27 cellular contexts compared by ENCODE assay signal in genomic region chr12:19211802-19212201, GRCh38.
"Had no signal": no experiment of that assay in that cellular context is flagged by ENCODE, and none has a peak within 500 bp of the region (broad histone marks: within the 10 kb centered on the region; RNA-seq: fewer than 3 reads in every experiment).

No MANE protein-coding gene starts in this region.

- H3K4me3 ChIP-seq: colonic mucosa, esophagus squamous epithelium, gastrocnemius medialis, heart right ventricle, left lung, lower lobe of right lung had no signal

- H3K27ac ChIP-seq: colonic mucosa, epithelial cell of prostate, esophagus squamous epithelium, gastrocnemius medialis, heart right ventricle, left lung, lower lobe of right lung had no signal

- H3K27me3 ChIP-seq: colonic mucosa, esophagus squamous epithelium, gastrocnemius medialis, heart right ventricle, left lung had no signal

- DNase-seq: colonic mucosa; cortex of kidney; effector CD8-positive, alpha-beta T cell; effector memory CD8-positive, alpha-beta T cell; endodermal cell; erythroblast; esophagus squamous epithelium; foreskin fibroblast; foreskin melanocyte; gastrocnemius medialis; glutamatergic neuron; head of caudate nucleus; heart right ventricle; hippocampal formation; left cardiac atrium; left ventricle myocardium superior; lower lobe of right lung; mesenchymal stem cell; midbrain; naive thymus-derived CD4-positive, alpha-beta T cell had no signal

- H3K9me3 ChIP-seq: colonic mucosa, esophagus squamous epithelium, gastrocnemius medialis, left lung, lower lobe of right lung had no signal

- H3K27ac Mint-ChIP-seq: dendritic cell treated with granulocyte-macrophage colony-stimulating factor and Interleukin-4, amounts not matched to agents 40 ng/mL and 50 ng/mL, for 4 days; effector memory CD8-positive, alpha-beta T cell; endodermal cell; naive thymus-derived CD4-positive, alpha-beta T cell had no signal

- FAIRE-seq: endometrium, islet of Langerhans, keratinocyte had no signal

- H3K4me1 Mint-ChIP-seq: naive thymus-derived CD4-positive, alpha-beta T cell had no signal

- ATAC-seq: effector memory CD8-positive, alpha-beta T cell; esophagus mucosa; gastrocnemius medialis; heart right ventricle; left cardiac atrium; left lung; left ventricle myocardium superior; lower lobe of right lung; naive thymus-derived CD4-positive, alpha-beta T cell had no signal

- H3K4me3 Mint-ChIP-seq: dendritic cell treated with granulocyte-macrophage colony-stimulating factor and Interleukin-4, amounts not matched to agents 40 ng/mL and 50 ng/mL, for 4 days; effector memory CD8-positive, alpha-beta T cell; endodermal cell; naive thymus-derived CD4-positive, alpha-beta T cell had no signal

- H3K9me3 Mint-ChIP-seq: effector memory CD8-positive, alpha-beta T cell had no signal

- H3K36me3 Mint-ChIP-seq: naive thymus-derived CD4-positive, alpha-beta T cell had no signal

- H3K4me1 ChIP-seq: colonic mucosa, gastrocnemius medialis, left lung, lower lobe of right lung had no signal

- H3K27me3 Mint-ChIP-seq: dendritic cell treated with granulocyte-macrophage colony-stimulating factor and Interleukin-4, amounts not matched to agents 40 ng/mL and 50 ng/mL, for 4 days; effector memory CD8-positive, alpha-beta T cell had no signal

- H3K36me3 ChIP-seq: colonic mucosa, gastrocnemius medialis, heart right ventricle, left lung, lower lobe of right lung had no signal
